ENCODE assay signal across 15 cellular contexts in the genomic region with DNA sequence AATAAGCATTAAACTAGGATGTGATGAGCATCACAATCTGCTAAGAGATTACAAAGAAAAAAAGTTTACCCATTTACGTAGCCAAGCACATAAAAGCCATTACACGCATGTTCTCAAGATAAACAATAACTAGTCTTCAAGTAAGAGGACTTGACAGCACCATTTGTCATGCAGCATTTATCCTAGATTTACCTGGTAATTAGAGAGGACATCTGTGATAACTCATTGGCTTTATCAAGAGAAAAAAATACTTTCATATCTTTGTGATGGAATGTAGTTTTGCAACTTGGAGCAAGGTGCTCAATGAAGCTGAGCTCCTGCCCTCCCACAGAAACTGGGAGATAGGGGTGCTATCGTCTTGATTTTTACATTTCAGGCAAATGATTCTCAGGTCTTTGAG.
DNase-seq lines count a peak whose midpoint lies in the region; TF ChIP-seq lines count a peak whose summit lies in the region.
"Had no signal": no experiment of that assay in that cellular context is flagged by ENCODE, and none has a peak within 500 bp of the region (broad histone marks: within the 10 kb centered on the region; RNA-seq: fewer than 3 reads in every experiment).

No MANE protein-coding gene starts in this region.

- H3K9me3 ChIP-seq in Karpas-422 (ENCODE audit: low read length), result peaks cover 8% of the 10 kb centered on the region; the same call in 1 of the 2 replicates
- no peaks in the 10 kb centered on the region for H3K9me3 ChIP-seq in breast epithelium

- no peaks in the 10 kb centered on the region for H3K9me2 ChIP-seq in Karpas-422 (replicated peaks; ENCODE audit: insufficient read depth, low read length)

- 0 out of 2 replicates have a peak, but pooled peaks cover 4% of the 10 kb centered on the region for H3K4me1 ChIP-seq in Karpas-422 (ENCODE audit: low read length)
- H3K4me1 ChIP-seq in breast epithelium, result no peaks in the 10 kb centered on the region

- DNase-seq in Karpas-422 (no peak), NCI-H226 (peak; percentile 78), amniotic epithelial cell (ENCODE audit: low read depth) (peak; percentile 3), OCI-M1 (lab: John Stamatoyannopoulos, UW) (no peak), NCI-H748 (lab: John Stamatoyannopoulos, UW; ENCODE audit: unreplicated experiment) (no peak), breast epithelium (ENCODE audit: low spot score in 2 of 2) (no peak)
- DNase-seq: C1 segment of cervical spinal cord; Calu3; CD4-positive, alpha-beta memory T cell; COR-L47; DMS53; DMS79 treated with DMSO at 0.1 percent for 48 hours; GF-D8; H9 had no signal

- no peak overlapping the region for H3K4me2 ChIP-seq in Karpas-422 (ENCODE audit: low read depth, low read length, poor library complexity, severe bottlenecking)
- H3K4me2 ChIP-seq: GM23338 had no signal

- TF ChIP-seq POLR2A in breast epithelium (IDR thresholded peaks at IDR 0.05), result no peak

- intact Hi-C loops in breast epithelium (cut with DNase I; ENCODE audit: low total_unique reads), result no loop called here

- H3K36me3 ChIP-seq in Karpas-422 (ENCODE audit: insufficient read depth, low read length) (peaks cover 5% of the 10 kb centered on the region; the same call in 1 of the 2 replicates), breast epithelium (no peaks in the 10 kb centered on the region)

- no peaks in the 10 kb centered on the region for H3K79me2 ChIP-seq in Karpas-422 (ENCODE audit: low read length)

- H2AFZ ChIP-seq in Karpas-422 (ENCODE audit: low read length), result peak overlapping the region; percentile 84
- H2AFZ ChIP-seq: GM23338 had no signal

- H3K4me3 ChIP-seq in Karpas-422 (ENCODE audit: low read length), result no peak overlapping the region
- no peak overlapping the region for H3K4me3 ChIP-seq in breast epithelium
- H3K4me3 ChIP-seq: GM23338 had no signal

- H3K27me3 ChIP-seq in Karpas-422 (ENCODE audit: low read length) (no peaks in the 10 kb centered on the region), breast epithelium (no peaks in the 10 kb centered on the region)

- no peak for TF ChIP-seq CTCF in breast epithelium (IDR thresholded peaks at IDR 0.05)

- H3K27ac ChIP-seq in Karpas-422 (ENCODE audit: low read length) (no peak overlapping the region), breast epithelium (no peak overlapping the region)

- H3K9ac ChIP-seq in Karpas-422 (ENCODE audit: low read length), result no peak overlapping the region

- H4K20me1 ChIP-seq in Karpas-422 (ENCODE audit: insufficient read depth, low read depth, low read length), result no peaks in the 10 kb centered on the region

Comparison
In these comparisons a context has a peak if more than half of its experiments do, and no peak if none do; other contexts are left out.
1. DNase-seq: peak in NCI-H226 (single experiment) and amniotic epithelial cell (single experiment); none in Karpas-422 (single experiment), OCI-M1 (single experiment), NCI-H748 (single experiment) and breast epithelium (0 of 2).